8 cellular contexts compared by ENCODE assay signal in genomic region chr2:190649035-190649797, GRCh38. TPM values are rescaled to one million over a fixed set of nuclear protein-coding genes. Genes with fewer than 3 reads are reported as not detected.
DNase-seq lines count a peak whose midpoint lies in the region; ATAC-seq, FAIRE-seq and TF ChIP-seq lines count a peak whose summit lies in the region.

TSS of gene NAB1 (plus strand) at chr2:190649083. CDS start at chr2:190659177, 10,094 bp downstream.

- no peaks in the 10 kb centered on the region for H3K9me3 Mint-ChIP-seq in astrocyte (ENCODE audit: unreplicated experiment)

- peaks cover 20% of the 10 kb centered on the region for H3K4me1 Mint-ChIP-seq in astrocyte (ENCODE audit: low read depth, unreplicated experiment)

- H3K36me3 Mint-ChIP-seq in astrocyte (ENCODE audit: low read depth, unreplicated experiment) = no peaks in the 10 kb centered on the region

- H3K4me3 Mint-ChIP-seq in astrocyte (ENCODE audit: unreplicated experiment) = peak within 1 kb of the TSS; percentile 97

- DNase-seq in COR-L47 (lab: John Stamatoyannopoulos, UW) (peak; percentile 53), HTR-8/SVneo (ENCODE audit: insufficient read length, low spot score) (no peak), T-helper 2 cell (peak; percentile 41 to 70 (median 52)), astrocyte (ENCODE audit: low read depth) (no peak), KG1 (lab: John Stamatoyannopoulos, UW) (no peak)

- no peaks in the 10 kb centered on the region for H3K36me3 ChIP-seq in astrocyte (ENCODE audit: insufficient read depth, low read length)
- H3K36me3 ChIP-seq in skeletal muscle tissue (ENCODE audit: control insufficient read depth in 3 of 3, insufficient read depth in 3 of 3, low read length in 3 of 3) = no peaks in the 10 kb centered on the region

- H2AFZ ChIP-seq in astrocyte (ENCODE audit: low read depth, low read length) = peak within 1 kb of the TSS; percentile 80

- peaks cover 46% of the 10 kb centered on the region for H3K79me2 ChIP-seq in astrocyte (ENCODE audit: insufficient read depth, low read length)

- peak within 1 kb of the TSS; percentile 81 for H3K9ac ChIP-seq in astrocyte (ENCODE audit: low read length)
- peak within 1 kb of the TSS; percentile 78 to 85 (median 82) for H3K9ac ChIP-seq in skeletal muscle tissue (ENCODE audit: low read depth in 1 of 3, low read length in 3 of 3)

- H4K20me1 ChIP-seq in astrocyte (ENCODE audit: insufficient read depth, low read length) = peaks cover 28% of the 10 kb centered on the region

- H3K4me3 ChIP-seq in astrocyte (ENCODE audit: insufficient read depth, low read depth, low read length) (peak within 1 kb of the TSS; percentile 80), iPS-11a (ENCODE audit: low read depth, low read length) (peak within 1 kb of the TSS; percentile 65), skeletal muscle tissue (ENCODE audit: low read length in 3 of 3) (peak within 1 kb of the TSS; percentile 84 to 89 (median 87))

- peak; percentile 13 for ATAC-seq in GM19468 (IDR thresholded peaks at IDR 0.05; ENCODE audit: extremely low read depth, unreplicated experiment)

- H3K27me3 ChIP-seq in astrocyte (ENCODE audit: insufficient read depth, low read length) (no peaks in the 10 kb centered on the region), skeletal muscle tissue (ENCODE audit: control insufficient read depth in 3 of 3, insufficient read depth in 3 of 3, low read length in 3 of 3) (no peaks in the 10 kb centered on the region)

- no peaks in the 10 kb centered on the region for H3K27me3 Mint-ChIP-seq in astrocyte (ENCODE audit: low read depth, unreplicated experiment)

- H3K27ac ChIP-seq in astrocyte (ENCODE audit: low read depth, low read length) = peak within 1 kb of the TSS; percentile 66
- peak within 1 kb of the TSS; percentile 74 for H3K27ac ChIP-seq in skeletal muscle tissue (ENCODE audit: low read depth, low read length)

- H3K4me2 ChIP-seq in astrocyte (ENCODE audit: low read length) = peak within 1 kb of the TSS; percentile 91

- FAIRE-seq in HTR-8/SVneo (lab: Jason Lieb, UNC) = peak; percentile 52
- no peak for FAIRE-seq in astrocyte (lab: Jason Lieb, UNC)

- H3K4me1 ChIP-seq in astrocyte (ENCODE audit: insufficient read depth, low read length) = no peaks in the 10 kb centered on the region
- H3K4me1 ChIP-seq in skeletal muscle tissue (ENCODE audit: control insufficient read depth in 3 of 3, insufficient read depth in 3 of 3, low read length in 3 of 3) = peaks cover 4 to 15% (median 7%) of the 10 kb centered on the region in 3 donors

- H3K9me3 ChIP-seq in astrocyte (ENCODE audit: insufficient read depth, low read depth, low read length) = no peaks in the 10 kb centered on the region
- no peaks in the 10 kb centered on the region for H3K9me3 ChIP-seq in skeletal muscle tissue (ENCODE audit: control insufficient read depth in 3 of 3, low read length in 3 of 3)

- no peak for TF ChIP-seq CTCF in astrocyte (IDR thresholded peaks at IDR 0.05; ENCODE audit: insufficient read depth, low read depth, low read length)

- peak within 1 kb of the TSS; percentile 71 for H3K27ac Mint-ChIP-seq in astrocyte (ENCODE audit: unreplicated experiment)

RNA-seq across cellular contexts. Expression of gene NAB1, which starts in this region (rescaled TPM):
- 24.2 and 25.4 TPM in 2 replicates for total RNA-seq in astrocyte
- total RNA-seq in skeletal muscle tissue = 128 TPM

Comparison
In these comparisons a context has a peak if more than half of its experiments do, and no peak if none do; other contexts are left out.
1. DNase-seq: peak in COR-L47 (single experiment) and T-helper 2 cell (5 of 5); none in HTR-8/SVneo (single experiment), astrocyte (single experiment) and KG1 (single experiment).
2. Peak in every context shown above with its lines, with median percentiles within 50 percentile points of each other: H3K4me3 ChIP-seq.